Comparison of ENCODE assay signal across 10 cellular contexts in the genomic region with DNA sequence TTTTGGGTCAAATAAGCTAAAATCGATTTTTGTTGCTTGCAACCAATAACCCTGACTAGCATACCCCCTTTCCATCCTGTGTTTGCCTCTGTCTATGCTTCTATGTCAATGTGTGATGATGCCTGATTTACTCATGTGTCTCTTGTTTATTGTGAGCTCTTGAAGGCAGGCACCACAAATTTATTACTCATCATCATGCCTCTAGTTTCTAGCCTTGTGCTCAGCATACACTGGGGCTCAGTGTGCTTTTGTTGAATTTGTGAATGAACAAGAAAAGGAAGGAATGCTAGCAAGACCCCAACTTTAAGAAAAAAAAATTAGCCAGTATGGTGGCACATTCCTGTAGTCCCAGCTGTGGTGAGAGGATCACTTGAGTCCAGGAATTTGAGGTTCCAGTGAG.
"Had no signal": no experiment of that assay in that cellular context is flagged by ENCODE, and none has a peak within 500 bp of the region (broad histone marks: within the 10 kb centered on the region; RNA-seq: fewer than 3 reads in every experiment).

No MANE protein-coding gene starts in this region.

- DNase-seq: GM23248, GOT3, H7, H9, HCEC 1CT, HFFc6 had no signal

- H3K9me3 ChIP-seq: HAP-1 had no signal

- H3K27ac ChIP-seq: GM23248 had no signal

- H2AFZ ChIP-seq: GM23248 had no signal

- H3K4me1 ChIP-seq: HAP-1 had no signal

- H3K36me3 ChIP-seq: HAP-1 had no signal

- FAIRE-seq: H1, H54 had no signal

- ATAC-seq: HCT116 had no signal

- H3K4me3 ChIP-seq: GM23248, HAP-1 had no signal

- H3K9me3 Mint-ChIP-seq: H9 had no signal

- H3K4me3 Mint-ChIP-seq: H9, HFFc6 had no signal

- H3K27ac Mint-ChIP-seq: H9, HFFc6 had no signal

- H3K4me1 Mint-ChIP-seq: H9 had no signal
